ENCODE assay signal across 8 cellular contexts in the genomic region with DNA sequence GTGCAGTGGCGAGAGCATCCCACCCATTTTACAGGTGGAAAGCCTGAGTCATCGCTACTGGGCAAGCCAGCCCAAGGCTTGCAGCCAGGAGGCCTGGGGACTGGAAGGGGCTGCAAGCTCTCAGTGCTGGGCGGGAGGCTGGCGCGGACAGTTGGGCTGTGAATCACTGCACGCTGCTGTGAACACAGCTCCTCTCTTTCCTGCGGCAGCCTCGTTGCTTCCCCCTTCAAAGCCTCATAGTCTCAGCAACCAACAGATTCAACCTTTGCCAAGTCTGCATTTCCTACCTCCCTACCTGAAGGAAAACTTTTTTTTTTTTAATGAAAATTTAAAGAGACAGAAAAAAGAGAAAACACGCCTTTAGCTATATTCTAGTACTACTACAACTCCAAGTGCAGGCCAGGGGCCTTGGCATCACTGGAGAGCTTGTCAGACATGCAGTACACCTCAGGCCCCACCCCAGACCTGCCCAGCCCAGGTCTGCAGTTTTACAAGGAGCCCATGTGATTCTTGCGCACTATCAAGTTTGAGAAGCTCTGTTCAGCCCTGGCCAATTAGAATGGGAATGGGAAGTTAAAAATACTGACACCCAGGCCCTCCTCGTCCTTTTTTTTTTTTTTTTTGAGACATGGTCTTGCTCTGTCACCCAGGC.
DNase-seq lines count a peak whose midpoint lies in the region; ATAC-seq and TF ChIP-seq lines count a peak whose summit lies in the region.

No MANE protein-coding gene starts in this region.

- no peaks in the 10 kb centered on the region for H3K27me3 Mint-ChIP-seq in natural killer cell (ENCODE audit: low read depth in 2 of 2)

- peaks cover 26% of the 10 kb centered on the region for H3K79me2 ChIP-seq in Karpas-422 (ENCODE audit: low read length)

- H3K9me3 Mint-ChIP-seq in natural killer cell = no peaks in the 10 kb centered on the region

- intact Hi-C loops in natural killer cell (cut with micrococcal nuclease) = no loop called here

- no peaks in the 10 kb centered on the region for H3K9me3 ChIP-seq in Karpas-422 (ENCODE audit: low read length)

- H3K9me2 ChIP-seq in Karpas-422 (replicated peaks; ENCODE audit: insufficient read depth, low read length) = no peaks in the 10 kb centered on the region

- no peaks in the 10 kb centered on the region for H4K20me1 ChIP-seq in Karpas-422 (ENCODE audit: insufficient read depth, low read depth, low read length)

- peaks cover 87% of the 10 kb centered on the region for H3K4me1 ChIP-seq in Karpas-422 (ENCODE audit: low read length)

- ATAC-seq in natural killer cell = peak in 1 of 3 donors; percentile 46

- H3K4me1 Mint-ChIP-seq in natural killer cell = peaks cover 41 to 52% of the 10 kb centered on the region in 2 donors

- H3K27ac Mint-ChIP-seq in natural killer cell = peak overlapping the region; percentile 75

- peaks cover 28% of the 10 kb centered on the region for H3K36me3 Mint-ChIP-seq in natural killer cell

- peaks cover 53% of the 10 kb centered on the region for H3K36me3 ChIP-seq in Karpas-422 (ENCODE audit: insufficient read depth, low read length)

- TF ChIP-seq CTCF in natural killer cell (IDR thresholded peaks at IDR 0.05) = no peak

- H3K4me2 ChIP-seq in Karpas-422 (ENCODE audit: low read depth, low read length, poor library complexity, severe bottlenecking) = peak overlapping the region; percentile 55

- H2AFZ ChIP-seq in Karpas-422 (ENCODE audit: low read length) = no peak overlapping the region

- no peaks in the 10 kb centered on the region for H3K27me3 ChIP-seq in Karpas-422 (ENCODE audit: low read length)

- peak overlapping the region; percentile 80 for H3K9ac ChIP-seq in Karpas-422 (ENCODE audit: low read length)

- peak overlapping the region; percentile 100 for H3K27ac ChIP-seq in Karpas-422 (ENCODE audit: low read length)

- in situ Hi-C loops in ACHN (cut with HindIII; ENCODE audit: low pct_ligation_motif_present, low pct_unique_long_range_greater_than_20kb, low sequenced_read_pairs) = no loop called here

- H3K4me3 Mint-ChIP-seq in natural killer cell = no peak overlapping the region

- H3K4me3 ChIP-seq in Karpas-422 (ENCODE audit: low read length) = peak overlapping the region; percentile 32; the same call in 1 of the 2 replicates

- DNase-seq in ACHN (peak; percentile 83), Karpas-422 (peak; percentile 92), cerebellum (ENCODE audit: low spot score) (peak; percentile 58), natural killer cell (no peak), NCI-H1092 treated with DMSO at 0.1 percent for 48 hours (lab: John Stamatoyannopoulos, UW) (no peak), NCI-H1930 (lab: John Stamatoyannopoulos, UW) (no peak)
- no peak for DNase-seq in stimulated activated CD4-positive, alpha-beta T cell treated with anti-CD3 and anti-CD28 coated beads, Interleukin-4, amount 100 ng/mL, for 24 hours
- DNase-seq in activated CD4-positive, alpha-beta T cell treated with anti-CD3 and anti-CD28 coated beads for 1 hour = no peak

Comparison
In these comparisons a context has a peak if more than half of its experiments do, and no peak if none do; other contexts are left out.
1. DNase-seq: peak in ACHN (single experiment), Karpas-422 (single experiment) and cerebellum (single experiment); none in natural killer cell (single experiment), NCI-H1092 treated with DMSO at 0.1 percent for 48 hours (single experiment), NCI-H1930 (0 of 2), stimulated activated CD4-positive, alpha-beta T cell treated with anti-CD3 and anti-CD28 coated beads, Interleukin-4, amount 100 ng/mL, for 24 hours (single experiment) and activated CD4-positive, alpha-beta T cell treated with anti-CD3 and anti-CD28 coated beads for 1 hour (single experiment).